ENCODE assay signal across 18 cellular contexts in the genomic region with DNA sequence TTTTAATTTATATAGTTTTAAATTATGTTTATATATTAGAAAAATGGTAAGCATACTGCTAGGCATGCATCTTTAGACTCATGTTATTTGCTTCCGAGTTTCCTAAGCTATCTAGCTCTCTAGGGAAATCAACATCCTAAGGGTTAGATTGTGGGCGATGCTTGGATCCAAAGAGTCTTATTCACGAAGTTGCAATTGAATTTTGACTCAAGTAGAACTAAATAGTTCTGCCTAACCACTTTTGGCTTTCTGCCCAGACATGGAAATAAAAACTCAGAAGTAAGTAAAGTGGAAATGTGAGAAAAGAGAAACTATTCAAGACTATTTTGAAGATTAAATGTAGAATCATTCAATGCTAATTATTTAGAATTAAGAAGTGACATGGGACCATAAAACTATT.
DNase-seq lines count a peak whose midpoint lies in the region; ATAC-seq, FAIRE-seq and TF ChIP-seq lines count a peak whose summit lies in the region.
"Had no signal": no experiment of that assay in that cellular context is flagged by ENCODE, and none has a peak within 500 bp of the region (broad histone marks: within the 10 kb centered on the region; RNA-seq: fewer than 3 reads in every experiment).

No MANE protein-coding gene starts in this region.

- H3K27me3 ChIP-seq in bronchial epithelial cell (ENCODE audit: control insufficient read depth, insufficient read depth, low read length), result no peaks in the 10 kb centered on the region
- H3K27me3 ChIP-seq: neutrophil, SJSA1 had no signal

- no peak for FAIRE-seq in bronchial epithelial cell (lab: Jason Lieb, UNC)
- FAIRE-seq: D721Med had no signal

- H3K4me3 Mint-ChIP-seq in stimulated activated effector memory CD8-positive, alpha-beta T cell treated with anti-CD3 and anti-CD28 coated beads, Interleukin-12 subunit alpha, Interleukin-12 subunit beta, amount 100 ng/mL, for 72 hours, result no peak overlapping the region
- H3K4me3 Mint-ChIP-seq: memory B cell had no signal

- H3K4me1 Mint-ChIP-seq in stimulated activated effector memory CD8-positive, alpha-beta T cell treated with anti-CD3 and anti-CD28 coated beads, Interleukin-12 subunit alpha, Interleukin-12 subunit beta, amount 100 ng/mL, for 72 hours, result no peaks in the 10 kb centered on the region
- H3K4me1 Mint-ChIP-seq: memory B cell had no signal

- ATAC-seq in GM18867 (IDR thresholded peaks at IDR 0.05; ENCODE audit: unreplicated experiment), result no peak
- ATAC-seq in stimulated activated effector memory CD8-positive, alpha-beta T cell treated with anti-CD3 and anti-CD28 coated beads, Interleukin-12 subunit alpha, Interleukin-12 subunit beta, amount 100 ng/mL, for 72 hours, result no peak

- no peak for TF ChIP-seq POLR2A in erythroblast (IDR thresholded peaks at IDR 0.05; ENCODE audit: low read length)

- TF ChIP-seq CTCF in bronchial epithelial cell (IDR thresholded peaks at IDR 0.05; ENCODE audit: insufficient read depth, low read length, severe bottlenecking), result no peak

- H3K36me3 ChIP-seq in bronchial epithelial cell (ENCODE audit: control insufficient read depth, insufficient read depth, low read length), result no peaks in the 10 kb centered on the region
- H3K36me3 ChIP-seq: neutrophil, SJSA1 had no signal

- peak; percentile 7 for DNase-seq in Ammon's horn (ENCODE audit: low spot score)
- peak; percentile 57 for DNase-seq in NCI-H2171 treated with DMSO at 0.1 percent for 48 hours (lab: John Stamatoyannopoulos, UW)
- DNase-seq in bronchial epithelial cell (ENCODE audit: low read depth), result peak; percentile 39
- peak; percentile 14 for DNase-seq in kidney tubule cell (ENCODE audit: low spot score)
- DNase-seq in erythroblast (lab: John Stamatoyannopoulos, UW), result no peak
- DNase-seq in activated T-cell treated with anti-CD3 and anti-CD28 coated beads, Interleukin-2, amount 50 U/mL, for 1 hour, result no peak
- no peak for DNase-seq in stimulated activated effector memory CD8-positive, alpha-beta T cell treated with anti-CD3 and anti-CD28 coated beads, Interleukin-12 subunit alpha, Interleukin-12 subunit beta, amount 100 ng/mL, for 72 hours (ENCODE audit: low spot score in 2 of 2)
- DNase-seq: activated CD8-positive, alpha-beta memory T cell treated with anti-CD3 and anti-CD28 coated beads for 24 hours; activated naive CD4-positive, alpha-beta T cell; central memory CD4-positive, alpha-beta T cell; MM.1S; NCI-H2029 had no signal

- no peak overlapping the region for H3K27ac Mint-ChIP-seq in stimulated activated effector memory CD8-positive, alpha-beta T cell treated with anti-CD3 and anti-CD28 coated beads, Interleukin-12 subunit alpha, Interleukin-12 subunit beta, amount 100 ng/mL, for 72 hours
- H3K27ac Mint-ChIP-seq: memory B cell had no signal

- peaks cover 10% of the 10 kb centered on the region for H3K9me3 Mint-ChIP-seq in stimulated activated effector memory CD8-positive, alpha-beta T cell treated with anti-CD3 and anti-CD28 coated beads, Interleukin-12 subunit alpha, Interleukin-12 subunit beta, amount 100 ng/mL, for 72 hours

- H3K36me3 Mint-ChIP-seq in stimulated activated effector memory CD8-positive, alpha-beta T cell treated with anti-CD3 and anti-CD28 coated beads, Interleukin-12 subunit alpha, Interleukin-12 subunit beta, amount 100 ng/mL, for 72 hours, result no peaks in the 10 kb centered on the region
- H3K36me3 Mint-ChIP-seq: memory B cell had no signal

- H3K4me3 ChIP-seq in bronchial epithelial cell (ENCODE audit: low read depth, low read length), result no peak overlapping the region
- H3K4me3 ChIP-seq: SJSA1, skin epidermis had no signal

Comparison
In these comparisons a context has a peak if more than half of its experiments do, and no peak if none do; other contexts are left out.
1. DNase-seq: peak in Ammon's horn (single experiment), NCI-H2171 treated with DMSO at 0.1 percent for 48 hours (single experiment), bronchial epithelial cell (single experiment) and kidney tubule cell (single experiment); none in erythroblast (0 of 2), activated T-cell treated with anti-CD3 and anti-CD28 coated beads, Interleukin-2, amount 50 U/mL, for 1 hour (single experiment) and stimulated activated effector memory CD8-positive, alpha-beta T cell treated with anti-CD3 and anti-CD28 coated beads, Interleukin-12 subunit alpha, Interleukin-12 subunit beta, amount 100 ng/mL, for 72 hours (0 of 2).